ENCODE assay signal across 1 cellular context in the genomic region with DNA sequence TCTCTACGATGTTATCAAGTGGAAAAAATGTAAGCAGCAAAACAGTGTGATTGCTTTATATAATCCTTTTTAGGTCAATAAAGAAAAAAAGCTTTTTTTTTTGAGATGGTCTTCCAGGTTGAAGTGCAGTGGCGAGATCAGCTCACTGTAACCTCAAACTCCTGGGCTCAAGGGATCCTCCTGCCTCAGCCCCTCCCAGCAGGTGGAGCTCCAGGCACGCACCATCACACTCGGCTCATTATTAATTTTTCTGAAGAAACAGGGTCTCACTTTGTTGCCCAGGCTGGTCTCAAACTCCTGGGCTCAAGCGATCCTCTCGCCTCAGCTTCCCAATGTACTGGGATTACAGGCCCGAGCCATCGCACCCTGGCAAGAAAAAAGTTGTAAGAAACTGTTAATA.
TF ChIP-seq lines count a peak whose summit lies in the region.

No MANE protein-coding gene starts in this region.

TF ChIP-seq in K562, 482 proteins besides CTCF, POLR2A, EP300 and RAD21:
- TF ChIP-seq SMC3 (conservative IDR thresholded peaks at IDR 0.05; ENCODE audit: insufficient read depth, low read depth, low read length) = peak; percentile 45
- 0 out of 4 replicates have a peak, but pooled peaks of 1 of the 2 experiments have one; percentile 27 for TF ChIP-seq MAZ (CRISPR knock-in tag; conservative IDR thresholded peaks at IDR 0.05 in 1 of 2, IDR thresholded peaks at IDR 0.05 in 1 of 2)
- TF ChIP-seq, protein P1, sequence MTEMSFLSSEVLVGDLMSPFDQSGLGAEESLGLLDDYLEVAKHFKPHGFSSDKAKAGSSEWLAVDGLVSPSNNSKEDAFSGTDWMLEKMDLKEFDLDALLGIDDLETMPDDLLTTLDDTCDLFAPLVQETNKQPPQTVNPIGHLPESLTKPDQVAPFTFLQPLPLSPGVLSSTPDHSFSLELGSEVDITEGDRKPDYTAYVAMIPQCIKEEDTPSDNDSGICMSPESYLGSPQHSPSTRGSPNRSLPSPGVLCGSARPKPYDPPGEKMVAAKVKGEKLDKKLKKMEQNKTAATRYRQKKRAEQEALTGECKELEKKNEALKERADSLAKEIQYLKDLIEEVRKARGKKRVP (CRISPR knock-in tag; IDR thresholded peaks at IDR 0.05) = no peak
